ENCODE assay signal across 19 cellular contexts in genomic region chr1:167237000-167237399, GRCh38.
"Had no signal": no experiment of that assay in that cellular context is flagged by ENCODE, and none has a peak within 500 bp of the region (broad histone marks: within the 10 kb centered on the region; RNA-seq: fewer than 3 reads in every experiment).

No MANE protein-coding gene starts in this region.

- FAIRE-seq: urothelium cell line had no signal

- ATAC-seq: natural killer cell, right lobe of liver, upper lobe of right lung had no signal

- DNase-seq: hypothalamus; immature natural killer cell; islet precursor cell; left ventricle myocardium inferior; mesendoderm; naive B cell; natural killer cell; nephron progenitor cell; occipital lobe; psoas muscle; right lobe of liver; stimulated activated CD4-positive, alpha-beta T cell treated with anti-CD3 and anti-CD28 coated beads, Interleukin-15, amount 100 ng/mL, for 24 hours; stimulated activated CD4-positive, alpha-beta T cell treated with anti-CD3 and anti-CD28 coated beads, Interleukin-2, amount 100 ng/mL, for 24 hours; stimulated activated CD4-positive, alpha-beta T cell treated with anti-CD3 and anti-CD28 coated beads, Interleukin-4, amount 100 ng/mL, for 1 hour; stimulated activated naive CD4-positive, alpha-beta T cell; tibial artery; trophoblast cell; upper lobe of right lung had no signal
